9 cellular contexts compared by ENCODE assay signal in the genomic region with DNA sequence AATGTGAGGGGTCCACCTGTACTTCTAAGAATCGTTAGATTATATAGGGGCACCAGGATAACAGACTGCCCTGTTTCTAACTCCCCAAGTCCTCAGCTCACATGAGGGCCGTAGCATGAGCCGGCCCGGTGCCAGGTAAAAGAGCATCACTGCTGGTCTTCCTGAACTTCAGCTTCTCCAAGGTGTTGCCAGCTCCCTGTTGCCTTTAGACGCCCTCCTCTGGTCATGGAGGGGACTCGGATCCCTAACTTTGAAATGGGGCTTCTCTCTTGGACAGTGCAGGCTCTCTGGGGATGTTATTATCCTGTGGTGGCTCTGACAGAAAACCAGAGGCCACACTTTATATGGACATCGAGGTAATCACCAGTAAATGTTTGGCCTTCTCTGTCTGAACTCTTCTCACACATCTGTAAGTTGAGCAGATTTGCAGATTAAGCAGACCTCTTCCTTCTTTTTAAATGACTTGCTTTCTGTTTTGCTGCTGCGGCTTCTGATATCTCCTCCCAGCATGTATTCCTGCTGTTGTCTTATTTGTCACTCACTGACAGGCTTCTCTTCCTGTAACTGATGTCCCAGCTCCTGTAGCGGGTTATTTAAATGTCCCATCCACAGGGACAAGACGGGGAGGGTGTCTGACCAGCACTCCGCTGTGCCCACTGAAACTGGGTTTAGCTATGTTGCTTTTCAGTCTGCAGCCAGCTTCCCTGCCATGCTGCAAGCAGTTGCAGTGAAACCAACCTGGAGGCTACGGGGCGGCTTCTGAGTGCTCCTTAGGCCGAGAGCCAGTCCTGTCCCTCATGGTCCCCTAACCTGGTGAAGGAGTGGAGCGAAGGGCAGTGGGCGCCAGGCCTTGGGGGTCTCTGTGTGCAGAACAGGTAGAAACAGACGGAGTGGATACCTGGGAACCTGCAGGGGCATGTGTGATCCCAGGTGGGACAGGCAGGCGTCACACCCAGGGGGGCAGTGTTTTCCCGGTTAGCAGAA. TPM values are rescaled to one million over a fixed set of nuclear protein-coding genes. Genes with fewer than 3 reads are reported as not detected.
DNase-seq lines count a peak whose midpoint lies in the region; ATAC-seq and TF ChIP-seq lines count a peak whose summit lies in the region.
"Had no signal": no experiment of that assay in that cellular context is flagged by ENCODE, and none has a peak within 500 bp of the region (broad histone marks: within the 10 kb centered on the region; RNA-seq: fewer than 3 reads in every experiment).

No MANE protein-coding gene starts in this region.

- no peak overlapping the region for H3K27ac ChIP-seq in RWPE2 (ENCODE audit: poor library complexity, severe bottlenecking)
- H3K27ac ChIP-seq in fibroblast of lung (ENCODE audit: insufficient read depth, low read length) = no peak overlapping the region
- H3K27ac ChIP-seq in parathyroid adenoma = no peak overlapping the region
- no peak overlapping the region for H3K27ac ChIP-seq in MM.1S (ENCODE audit: low read length)
- H3K27ac ChIP-seq: KMS-11 had no signal

- H3K4me1 ChIP-seq in RWPE2 (ENCODE audit: insufficient read depth, poor library complexity, severe bottlenecking) (no peaks in the 10 kb centered on the region), fibroblast of lung (ENCODE audit: control insufficient read depth, extremely low read depth, insufficient read depth, low read length) (peaks cover 2% of the 10 kb centered on the region), parathyroid adenoma (peaks cover 16% of the 10 kb centered on the region), MM.1S (ENCODE audit: low read length) (no peaks in the 10 kb centered on the region)

- H3K9ac ChIP-seq in fibroblast of lung (ENCODE audit: insufficient read depth, low read length) (no peak overlapping the region), parathyroid adenoma (no peak overlapping the region), MM.1S (ENCODE audit: low read length) (no peak overlapping the region)
- H3K9ac ChIP-seq: KMS-11 had no signal

- H2AFZ ChIP-seq in fibroblast of lung (ENCODE audit: low read length) (no peak overlapping the region), parathyroid adenoma (no peak overlapping the region), MM.1S (ENCODE audit: low read length) (no peak overlapping the region)

- DNase-seq in NCI-H1694 treated with DMSO at 0.1 percent for 48 hours (lab: John Stamatoyannopoulos, UW) (peak; percentile 38), NCI-H1694 (lab: John Stamatoyannopoulos, UW) (no peak), RWPE2 (ENCODE audit: low spot score) (no peak), fibroblast of lung (ENCODE audit: low read depth in 2 of 2) (no peak), MM.1S (no peak), COLO829 (ENCODE audit: low spot score) (no peak)

- H3K4me2 ChIP-seq in fibroblast of lung (ENCODE audit: extremely low read depth, insufficient read depth, low read length) (no peak overlapping the region), parathyroid adenoma (ENCODE audit: low read length) (no peak overlapping the region), MM.1S (ENCODE audit: low read depth, low read length) (no peak overlapping the region)
- H3K4me2 ChIP-seq: KMS-11 had no signal

- no peaks in the 10 kb centered on the region for H3K9me2 ChIP-seq in MM.1S (replicated peaks; ENCODE audit: insufficient read depth, low read length)

- no peaks in the 10 kb centered on the region for H3K9me3 ChIP-seq in RWPE2 (ENCODE audit: severe bottlenecking)
- no peaks in the 10 kb centered on the region for H3K9me3 ChIP-seq in fibroblast of lung (ENCODE audit: control insufficient read depth, insufficient read depth, low read depth, low read length)
- H3K9me3 ChIP-seq in parathyroid adenoma (ENCODE audit: control insufficient read depth, low read length) = no peaks in the 10 kb centered on the region
- no peaks in the 10 kb centered on the region for H3K9me3 ChIP-seq in MM.1S (replicated peaks; ENCODE audit: insufficient read depth, low read length)

- H3K27me3 ChIP-seq in RWPE2 (ENCODE audit: insufficient read depth, poor library complexity, severe bottlenecking) (no peaks in the 10 kb centered on the region), fibroblast of lung (ENCODE audit: control insufficient read depth, insufficient read depth, low read length) (no peaks in the 10 kb centered on the region), parathyroid adenoma (ENCODE audit: control insufficient read depth, insufficient read depth, low read length) (no peaks in the 10 kb centered on the region), MM.1S (replicated peaks; ENCODE audit: insufficient read depth, low read length) (no peaks in the 10 kb centered on the region)

- H3K4me3 ChIP-seq in RWPE2 (ENCODE audit: severe bottlenecking) = no peak overlapping the region
- H3K4me3 ChIP-seq in fibroblast of lung (replicated peaks in 1 of 4; ENCODE audit: control extremely low read depth in 1 of 4, insufficient read depth in 1 of 4, low read depth in 3 of 4, low read length in 4 of 4) = no peak overlapping the region
- H3K4me3 ChIP-seq in parathyroid adenoma (ENCODE audit: low read depth, low read length) = no peak overlapping the region
- H3K4me3 ChIP-seq in MM.1S (ENCODE audit: low read length) = no peak overlapping the region

- ATAC-seq in RWPE2 (ENCODE audit: low read depth) (peak; percentile 56; the same call in 2 of the 3 replicates), HG02981 (IDR thresholded peaks at IDR 0.05; ENCODE audit: unreplicated experiment) (no peak)

- H3F3A ChIP-seq in MM.1S (ENCODE audit: insufficient read depth, low read length) = no peaks in the 10 kb centered on the region

- TF ChIP-seq CTCF in RWPE2 (IDR thresholded peaks at IDR 0.05; ENCODE audit: poor library complexity, severe bottlenecking) = peak; percentile 27
- peak; percentile 48 to 59 for TF ChIP-seq CTCF in fibroblast of lung (conservative IDR thresholded peaks at IDR 0.05 in 1 of 2, IDR thresholded peaks at IDR 0.05 in 1 of 2; ENCODE audit: low read depth in 1 of 2, low read length in 2 of 2)
- TF ChIP-seq CTCF in parathyroid adenoma (IDR thresholded peaks at IDR 0.05) = peak; percentile 77
- TF ChIP-seq CTCF in MM.1S (IDR thresholded peaks at IDR 0.05; ENCODE audit: low read length) = no peak

- H4K20me1 ChIP-seq in fibroblast of lung (ENCODE audit: control insufficient read depth, extremely low read depth, insufficient read depth, low read length) (no peaks in the 10 kb centered on the region), MM.1S (ENCODE audit: insufficient read depth, low read length) (peaks cover 17% of the 10 kb centered on the region)

- H3K79me2 ChIP-seq in fibroblast of lung (ENCODE audit: control insufficient read depth, insufficient read depth, low read length) = peaks cover 77% of the 10 kb centered on the region
- H3K79me2 ChIP-seq in parathyroid adenoma = peaks cover 71% of the 10 kb centered on the region
- H3K79me2 ChIP-seq in MM.1S (ENCODE audit: low read length) = peaks cover 84% of the 10 kb centered on the region

- peaks cover 25% of the 10 kb centered on the region for H3K36me3 ChIP-seq in RWPE2 (ENCODE audit: low read depth)
- H3K36me3 ChIP-seq in fibroblast of lung (ENCODE audit: control insufficient read depth, insufficient read depth, low read length) = peaks cover 10% of the 10 kb centered on the region
- no peaks in the 10 kb centered on the region for H3K36me3 ChIP-seq in parathyroid adenoma (ENCODE audit: control insufficient read depth, insufficient read depth, low read length)
- H3K36me3 ChIP-seq in MM.1S (replicated peaks; ENCODE audit: insufficient read depth, low read length) = no peaks in the 10 kb centered on the region

RNA-seq across cellular contexts. Expression of a gene that starts 39.2 kb away (rescaled TPM):
- total RNA-seq in fibroblast of lung = 3.1 and 5.8 TPM in 2 replicates
- polyA plus RNA-seq in fibroblast of lung = 0.32 and 0.47 TPM in 2 replicates
- polyA plus RNA-seq in fibroblast of lung (2012) = 0.92 and 0.96 TPM in 2 replicates
- 0.27 TPM in 1 of 2 replicates, not detected in the other for polyA minus RNA-seq in fibroblast of lung (ENCODE audit: low replicate concordance)

RNA-seq across cellular contexts. Expression of a gene that starts 39.9 kb away (rescaled TPM):
- total RNA-seq in fibroblast of lung = 215 and 221 TPM in 2 replicates
- polyA plus RNA-seq in fibroblast of lung = 306 and 472 TPM in 2 replicates
- polyA plus RNA-seq in fibroblast of lung (2012) = 534 and 556 TPM in 2 replicates
- 197 and 217 TPM in 2 replicates for polyA minus RNA-seq in fibroblast of lung (ENCODE audit: low replicate concordance)

RNA-seq across cellular contexts. Expression of a gene that starts 52.6 kb away (rescaled TPM):
- total RNA-seq in fibroblast of lung = 0.50 and 0.51 TPM in 2 replicates
- polyA plus RNA-seq in fibroblast of lung = 0.62 and 0.69 TPM in 2 replicates
- polyA plus RNA-seq in fibroblast of lung (2012) = 0.96 and 1.1 TPM in 2 replicates
- polyA minus RNA-seq in fibroblast of lung (ENCODE audit: low replicate concordance) = 0.56 and 0.59 TPM in 2 replicates
